8 cellular contexts compared by ENCODE assay signal in the genomic region with DNA sequence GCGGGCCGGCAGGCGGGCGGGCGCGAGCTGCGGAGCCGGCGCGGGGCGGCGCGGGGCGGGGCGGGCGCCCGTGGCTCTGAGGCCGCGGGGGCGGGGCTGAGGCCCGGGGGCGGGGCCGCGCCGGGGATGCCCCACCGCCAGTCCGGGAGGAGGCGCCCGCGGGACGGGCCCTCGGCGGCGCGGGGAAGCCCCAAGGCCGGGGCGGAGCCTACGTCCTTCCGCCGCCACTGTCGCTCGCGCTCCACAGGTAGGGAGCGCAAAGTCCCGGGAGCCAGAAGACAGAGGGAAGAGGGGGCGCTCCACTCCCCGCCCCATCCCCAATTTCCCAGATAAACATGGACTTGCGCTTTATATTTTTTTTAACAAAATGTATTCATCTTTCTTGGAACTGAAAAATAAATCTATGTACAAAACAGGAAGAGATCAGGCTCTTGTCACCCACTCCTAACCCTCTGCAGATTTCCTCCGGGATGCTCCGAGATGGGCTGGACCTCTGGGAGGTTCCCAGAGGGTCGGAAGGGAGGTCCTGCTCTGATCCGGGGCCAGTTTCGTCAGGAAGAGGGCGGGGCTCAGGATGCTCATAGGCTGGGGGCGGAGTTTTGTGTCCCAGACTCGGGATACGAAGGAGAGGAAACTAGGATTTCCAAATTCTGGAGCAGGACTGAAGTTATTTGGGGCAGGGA. TPM values are rescaled to one million over a fixed set of nuclear protein-coding genes. Genes with fewer than 3 reads are reported as not detected.
A peak's percentile ranks its signal among the peaks of the same experiment; 100 is the strongest.
DNase-seq lines count a peak whose midpoint lies in the region; ATAC-seq and TF ChIP-seq lines count a peak whose summit lies in the region.

Gene MAP4K2 (minus strand): TSS at position 52 of the 683 bp plus-strand sequence. CDS start 65 bp downstream, outside the sequence.

- H3K36me3 ChIP-seq in kidney epithelial cell (ENCODE audit: control insufficient read depth, insufficient read depth, low read length), result peaks cover 1% of the 10 kb centered on the region

- TF ChIP-seq CTCF in kidney epithelial cell (IDR thresholded peaks at IDR 0.05; ENCODE audit: insufficient read depth, low read length, poor library complexity, severe bottlenecking), result peak; percentile 4

- peak; percentile 71 for ATAC-seq in GM18498 (IDR thresholded peaks at IDR 0.05; ENCODE audit: unreplicated experiment)
- peak; percentile 50 for ATAC-seq in HG03095 (IDR thresholded peaks at IDR 0.05; ENCODE audit: unreplicated experiment)

- peak within 1 kb of the TSS; percentile 60 for H3K4me3 ChIP-seq in kidney epithelial cell (ENCODE audit: low read depth, low read length)

- DNase-seq in NCI-H2227 treated with DMSO at 0.1 percent for 48 hours (lab: John Stamatoyannopoulos, UW), result peak; percentile 88
- peak; percentile 79 for DNase-seq in activated CD4-positive, alpha-beta T cell treated with anti-CD3 and anti-CD28 coated beads for 1 hour
- peak; percentile 96 for DNase-seq in cerebellum (ENCODE audit: low spot score)
- peak; percentile 31 for DNase-seq in kidney epithelial cell (ENCODE audit: low read depth)
- peak; percentile 81 to 86 for DNase-seq in stimulated activated CD4-positive, alpha-beta T cell treated with anti-CD3 and anti-CD28 coated beads, Interleukin-15, amount 100 ng/mL, for 1 hour (ENCODE audit: low read depth in 1 of 2, low spot score in 1 of 2)
- no peak for DNase-seq in cortex of kidney (lab: John Stamatoyannopoulos, UW)

- no peaks in the 10 kb centered on the region for H3K27me3 ChIP-seq in kidney epithelial cell (ENCODE audit: control insufficient read depth, insufficient read depth, low read length)

RNA-seq across cellular contexts. Expression of gene MAP4K2, which starts in this region (rescaled TPM):
- total RNA-seq in cerebellum (10.1 TPM), kidney epithelial cell (33.2 and 40.6 TPM in 2 replicates)
